Comparison of ENCODE assay signal across 11 cellular contexts in the genomic region with DNA sequence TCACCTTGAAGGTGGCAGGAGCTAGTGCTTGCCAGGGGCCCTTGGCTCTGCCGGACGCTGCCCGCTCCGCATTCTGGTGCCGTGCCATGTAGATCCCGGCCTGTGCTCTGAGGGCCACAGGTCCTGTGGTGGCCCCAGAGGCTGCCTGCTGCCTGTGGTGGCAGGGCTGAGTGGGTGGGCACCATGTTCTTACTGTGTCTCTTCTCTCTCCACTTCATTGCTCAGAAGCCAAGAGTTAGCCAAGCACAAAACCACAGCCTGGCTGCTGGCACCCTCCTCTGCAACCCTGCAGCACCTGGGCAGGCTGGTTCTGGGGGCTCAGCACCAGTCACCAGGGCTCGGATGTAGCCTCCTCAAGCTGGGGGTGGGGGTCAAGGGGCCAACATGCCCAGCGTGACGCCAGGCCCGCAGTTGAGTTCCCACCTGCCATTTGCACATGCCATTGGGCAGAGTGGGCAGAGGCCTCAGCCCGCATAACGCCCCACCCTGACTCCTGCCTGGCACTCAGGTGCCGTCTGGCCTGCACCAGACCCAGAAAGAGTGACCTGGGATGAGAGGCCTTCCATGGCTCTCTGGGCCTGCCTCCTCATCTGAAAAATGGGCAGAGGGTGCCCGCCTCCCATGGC. TPM values are rescaled to one million over a fixed set of nuclear protein-coding genes. Genes with fewer than 3 reads are reported as not detected.
DNase-seq lines count a peak whose midpoint lies in the region; ATAC-seq and TF ChIP-seq lines count a peak whose summit lies in the region.
"Had no signal": no experiment of that assay in that cellular context is flagged by ENCODE, and none has a peak within 500 bp of the region (broad histone marks: within the 10 kb centered on the region; RNA-seq: fewer than 3 reads in every experiment).

No MANE protein-coding gene starts in this region.

- H3K9me3 Mint-ChIP-seq in HFFc6, result no peaks in the 10 kb centered on the region
- H3K9me3 Mint-ChIP-seq: activated naive CD4-positive, alpha-beta T cell treated with anti-CD3 and anti-CD28 coated beads, Interleukin-2, amount 10 ng/mL, durations not matched to agents 7 days and 5 days; nephron had no signal

- H3K27me3 ChIP-seq in BLaER1 (no peaks in the 10 kb centered on the region), ascending aorta (no peaks in the 10 kb centered on the region), muscle layer of duodenum (ENCODE audit: low read depth, low read length) (no peaks in the 10 kb centered on the region)
- H3K27me3 ChIP-seq: BE2C had no signal

- DNase-seq in HFFc6, result no peak
- DNase-seq in ascending aorta (ENCODE audit: low spot score in 2 of 2), result no peak
- no peak for DNase-seq in activated T-cell treated with anti-CD3 and anti-CD28 coated beads, Interleukin-2, amount 50 U/mL, for 48 hours
- no peak for DNase-seq in stimulated activated CD4-positive, alpha-beta T cell treated with anti-CD3 and anti-CD28 coated beads, Interleukin-12 subunit alpha, Interleukin-12 subunit beta, amount 100 ng/mL, for 4 hours
- DNase-seq in HUDEP-2 (lab: John Stamatoyannopoulos, UW; ENCODE audit: unreplicated experiment in 76 of 76), result no peak
- DNase-seq: activated naive CD4-positive, alpha-beta T cell treated with anti-CD3 and anti-CD28 coated beads, Interleukin-2, amount 10 ng/mL, durations not matched to agents 7 days and 5 days; BE2C had no signal

- H3K27ac ChIP-seq in BLaER1 (peak overlapping the region; percentile 79), ascending aorta (peak overlapping the region; percentile 55 to 66), muscle layer of duodenum (ENCODE audit: low read length) (peak overlapping the region; percentile 70)

- peak overlapping the region; percentile 99 for H3K4me2 ChIP-seq in BLaER1

- H3K4me1 Mint-ChIP-seq in HFFc6 (ENCODE audit: low read depth), result peaks cover 69% of the 10 kb centered on the region

- H3K27ac Mint-ChIP-seq in HFFc6, result peak overlapping the region; percentile 72
- H3K27ac Mint-ChIP-seq: activated naive CD4-positive, alpha-beta T cell treated with anti-CD3 and anti-CD28 coated beads, Interleukin-2, amount 10 ng/mL, durations not matched to agents 7 days and 5 days had no signal

- peaks cover 5% of the 10 kb centered on the region; the same call in 1 of the 2 replicates for H3K36me3 Mint-ChIP-seq in HFFc6 (ENCODE audit: low read depth)
- H3K36me3 Mint-ChIP-seq: activated naive CD4-positive, alpha-beta T cell treated with anti-CD3 and anti-CD28 coated beads, Interleukin-2, amount 10 ng/mL, durations not matched to agents 7 days and 5 days had no signal

- H3K4me3 ChIP-seq in BLaER1, result peak overlapping the region; percentile 50
- H3K4me3 ChIP-seq in ascending aorta, result no peak overlapping the region
- no peak overlapping the region for H3K4me3 ChIP-seq in muscle layer of duodenum (ENCODE audit: low read depth in 1 of 2, low read length in 2 of 2)

- peak overlapping the region; percentile 45; the same call in 1 of the 2 replicates for H3K9ac ChIP-seq in BLaER1

- no peak overlapping the region for H3K4me3 Mint-ChIP-seq in HFFc6
- H3K4me3 Mint-ChIP-seq: activated naive CD4-positive, alpha-beta T cell treated with anti-CD3 and anti-CD28 coated beads, Interleukin-2, amount 10 ng/mL, durations not matched to agents 7 days and 5 days; nephron had no signal

- peaks cover 100% of the 10 kb centered on the region for H4K20me1 ChIP-seq in BLaER1

- H3K4me1 ChIP-seq in BLaER1 (peaks cover 100% of the 10 kb centered on the region), ascending aorta (peaks cover 39 to 57% of the 10 kb centered on the region in 2 donors), muscle layer of duodenum (ENCODE audit: control insufficient read depth in 1 of 2, insufficient read depth in 2 of 2, low read length in 2 of 2) (peaks cover 51 to 88% of the 10 kb centered on the region in 2 donors)

- TF ChIP-seq CTCF in HFFc6 (IDR thresholded peaks at IDR 0.05) (0 out of 2 replicates have a peak, but pooled peaks have one; percentile 12), ascending aorta (IDR thresholded peaks at IDR 0.05) (no peak)

- H3K36me3 ChIP-seq in BLaER1 (peaks cover 19% of the 10 kb centered on the region; the same call in 1 of the 2 replicates), ascending aorta (no peaks in the 10 kb centered on the region), muscle layer of duodenum (ENCODE audit: control insufficient read depth in 1 of 2, insufficient read depth in 2 of 2, low read length in 2 of 2) (no peaks in the 10 kb centered on the region)

- no peaks in the 10 kb centered on the region for H3K9me3 ChIP-seq in BLaER1
- H3K9me3 ChIP-seq in ascending aorta, result no peaks in the 10 kb centered on the region
- no peaks in the 10 kb centered on the region for H3K9me3 ChIP-seq in muscle layer of duodenum (ENCODE audit: control insufficient read depth in 1 of 2, low read length in 2 of 2)
- H3K9me3 ChIP-seq: BE2C had no signal

- intact Hi-C loops in ascending aorta (cut with DNase I), result loop anchor here (2.0 kb wide), 1 partner anchor 14 kb away; no protein-coding TSS in a partner anchor

- peaks cover under 1% of the 10 kb centered on the region; the same call in 1 of the 2 replicates for H3K27me3 Mint-ChIP-seq in HFFc6 (ENCODE audit: insufficient read depth)

- no peak for ATAC-seq in GM21360 (IDR thresholded peaks at IDR 0.05; ENCODE audit: unreplicated experiment)

RNA-seq across cellular contexts. Expression of a gene that starts 16.3 kb away (rescaled TPM):
- total RNA-seq in HFFc6 (2021; fragmentation: NEBNext Ultra II Directional; extraction: Animal tissue kit (Norgen Biotek cat#: 25700)), result 10 to 100 TPM; 38.6 to 60.3 (median 51.2) TPM
- 96.2 TPM for total RNA-seq in ascending aorta
